Comparison of ENCODE assay signal across 23 cellular contexts in genomic region chr22:36767035-36767775, GRCh38. TPM values are rescaled to one million over a fixed set of nuclear protein-coding genes. Genes with fewer than 3 reads are reported as not detected.
"Had no signal": no experiment of that assay in that cellular context is flagged by ENCODE, and none has a peak within 500 bp of the region (broad histone marks: within the 10 kb centered on the region; RNA-seq: fewer than 3 reads in every experiment).

No MANE protein-coding gene starts in this region.

- H3K4me1 ChIP-seq: gastrocnemius medialis had no signal

- H3K27me3 ChIP-seq: body of pancreas, gastrocnemius medialis, heart left ventricle, neutrophil, thyroid gland had no signal

- DNase-seq: activated CD4-positive, alpha-beta memory T cell treated with anti-CD3 and anti-CD28 coated beads, Interleukin-2, amount 10 ng/mL, durations not matched to agents 7 days and 5 days; activated CD4-positive, alpha-beta T cell treated with anti-CD3 and anti-CD28 coated beads for 48 hours; activated CD4-positive, CD25-positive, alpha-beta regulatory T cell; activated gamma-delta T cell; activated naive CD8-positive, alpha-beta T cell treated with anti-CD3 and anti-CD28 coated beads, Interleukin-2, amount 10 ng/mL, durations not matched to agents 7 days and 5 days; central memory CD4-positive, alpha-beta T cell; cortex of kidney; gastrocnemius medialis; kidney glomerular epithelial cell; left ventricle myocardium superior; mesendoderm; naive thymus-derived CD4-positive, alpha-beta T cell; stimulated activated naive CD4-positive, alpha-beta T cell; T-cell; T-helper 9 cell; thyroid gland had no signal

- H3K4me3 Mint-ChIP-seq: activated CD4-positive, alpha-beta memory T cell treated with anti-CD3 and anti-CD28 coated beads, Interleukin-2, amount 10 ng/mL, durations not matched to agents 7 days and 5 days; activated naive CD8-positive, alpha-beta T cell treated with anti-CD3 and anti-CD28 coated beads, Interleukin-2, amount 10 ng/mL, durations not matched to agents 7 days and 5 days; naive thymus-derived CD4-positive, alpha-beta T cell; T-cell had no signal

- H3K27ac Mint-ChIP-seq: activated CD4-positive, alpha-beta memory T cell treated with anti-CD3 and anti-CD28 coated beads, Interleukin-2, amount 10 ng/mL, durations not matched to agents 7 days and 5 days; activated naive CD8-positive, alpha-beta T cell treated with anti-CD3 and anti-CD28 coated beads, Interleukin-2, amount 10 ng/mL, durations not matched to agents 7 days and 5 days; T-cell had no signal

- H3K4me1 Mint-ChIP-seq: activated CD4-positive, alpha-beta memory T cell treated with anti-CD3 and anti-CD28 coated beads, Interleukin-2, amount 10 ng/mL, durations not matched to agents 7 days and 5 days; activated naive CD8-positive, alpha-beta T cell treated with anti-CD3 and anti-CD28 coated beads, Interleukin-2, amount 10 ng/mL, durations not matched to agents 7 days and 5 days had no signal

- H3K9me3 Mint-ChIP-seq: activated CD4-positive, alpha-beta memory T cell treated with anti-CD3 and anti-CD28 coated beads, Interleukin-2, amount 10 ng/mL, durations not matched to agents 7 days and 5 days; activated naive CD8-positive, alpha-beta T cell treated with anti-CD3 and anti-CD28 coated beads, Interleukin-2, amount 10 ng/mL, durations not matched to agents 7 days and 5 days; naive thymus-derived CD4-positive, alpha-beta T cell; T-cell had no signal

- H3K9me3 ChIP-seq: body of pancreas, gastrocnemius medialis, heart left ventricle, neutrophil, thyroid gland had no signal

- H3K27me3 Mint-ChIP-seq: activated CD4-positive, alpha-beta memory T cell treated with anti-CD3 and anti-CD28 coated beads, Interleukin-2, amount 10 ng/mL, durations not matched to agents 7 days and 5 days; activated naive CD8-positive, alpha-beta T cell treated with anti-CD3 and anti-CD28 coated beads, Interleukin-2, amount 10 ng/mL, durations not matched to agents 7 days and 5 days; naive thymus-derived CD4-positive, alpha-beta T cell; T-cell had no signal

- ATAC-seq: body of pancreas; esophagus mucosa; gastrocnemius medialis; heart left ventricle; left ventricle myocardium superior; naive thymus-derived CD4-positive, alpha-beta T cell; SK-N-SH treated with all-trans-retinoic acid at 6 μM for 48 hours; T-cell had no signal

- H3K4me3 ChIP-seq: body of pancreas, gastrocnemius medialis, heart left ventricle, thyroid gland had no signal

- H3K27ac ChIP-seq: body of pancreas, gastrocnemius medialis, heart left ventricle, neutrophil had no signal

RNA-seq across cellular contexts. Expression of gene PVALB, which starts 49.6 kb away (rescaled TPM):
- total RNA-seq: activated CD4-positive, alpha-beta memory T cell treated with anti-CD3 and anti-CD28 coated beads, Interleukin-2, amount 10 ng/mL, durations not matched to agents 7 days and 5 days; activated naive CD8-positive, alpha-beta T cell treated with anti-CD3 and anti-CD28 coated beads, Interleukin-2, amount 10 ng/mL, durations not matched to agents 7 days and 5 days; body of pancreas; esophagus mucosa; heart left ventricle; left ventricle myocardium superior; mucosa of gallbladder; naive thymus-derived CD4-positive, alpha-beta T cell; renal cortical epithelial cell; T-cell; thyroid gland had no signal
- polyA plus RNA-seq: heart left ventricle; naive thymus-derived CD4-positive, alpha-beta T cell had no signal
